Comparison of ENCODE assay signal across 36 cellular contexts in the genomic region with DNA sequence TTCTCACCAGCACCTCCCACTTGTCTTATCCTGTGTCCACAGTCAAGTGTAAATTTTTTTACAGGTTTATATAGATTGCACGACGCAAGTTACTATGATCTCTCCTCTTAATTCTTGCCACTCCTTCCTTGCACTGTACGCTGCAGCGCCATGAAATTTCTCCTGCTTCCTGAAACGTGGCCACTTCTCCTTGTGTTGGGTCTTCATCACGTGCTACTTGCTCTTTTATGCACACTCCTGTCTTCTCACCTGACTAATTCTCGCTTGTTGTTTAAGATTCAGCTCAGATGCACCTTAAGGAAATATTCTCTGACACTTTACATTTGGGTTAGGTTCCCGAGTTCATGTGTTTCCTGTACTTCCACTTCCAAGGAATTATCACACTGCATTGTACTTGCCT.
DNase-seq lines count a peak whose midpoint lies in the region; ATAC-seq, FAIRE-seq and TF ChIP-seq lines count a peak whose summit lies in the region.
"Had no signal": no experiment of that assay in that cellular context is flagged by ENCODE, and none has a peak within 500 bp of the region (broad histone marks: within the 10 kb centered on the region; RNA-seq: fewer than 3 reads in every experiment).

No MANE protein-coding gene starts in this region.

- POLR2A ChIA-PET in HEK293 (lab: Yijun Ruan, JAX), result no interaction called here
- POLR2A ChIA-PET in activated CD8-positive, alpha-beta T cell treated with anti-CD3 and anti-CD28 coated beads for 36 hours (lab: Charles Lee), result no interaction called here

- H3K36me3 Mint-ChIP-seq in activated CD8-positive, alpha-beta T cell treated with anti-CD3 and anti-CD28 coated beads for 36 hours (ENCODE audit: low read depth), result peaks cover 10% of the 10 kb centered on the region

- no peaks in the 10 kb centered on the region for H3K79me1 ChIP-seq in mesenchymal stem cell (replicated peaks; ENCODE audit: low read length, poor library complexity, severe bottlenecking)

- peak overlapping the region; percentile 45 for H2AK5ac ChIP-seq in mesenchymal stem cell (ENCODE audit: low read length, severe bottlenecking)

- H2BK12ac ChIP-seq in mesenchymal stem cell (ENCODE audit: low read length in 2 of 2), result no peak overlapping the region

- H3K4me2 ChIP-seq in mesenchymal stem cell (ENCODE audit: low read length, poor library complexity, severe bottlenecking), result no peak overlapping the region
- H3K4me2 ChIP-seq: A549; BLaER1; BLaER1 treated with 17β-estradiol and CSF1 and Interleukin-3, amounts not matched to agents 10 nM and 100 nM had no signal

- no peaks in the 10 kb centered on the region for H3K9me3 Mint-ChIP-seq in activated CD8-positive, alpha-beta T cell treated with anti-CD3 and anti-CD28 coated beads for 36 hours
- H3K9me3 Mint-ChIP-seq: CD4-positive, alpha-beta T cell; CD8-positive, alpha-beta memory T cell; CD8-positive, alpha-beta T cell had no signal

- no peaks in the 10 kb centered on the region for H3K27me3 ChIP-seq in mesenchymal stem cell (ENCODE audit: control insufficient read depth in 1 of 2, insufficient read depth in 1 of 2, low read length in 2 of 2)
- H3K27me3 ChIP-seq: BE2C; BLaER1; BLaER1 treated with 17β-estradiol and CSF1 and Interleukin-3, amounts not matched to agents 10 nM and 100 nM had no signal

- no peak overlapping the region for H2BK5ac ChIP-seq in mesenchymal stem cell (ENCODE audit: low read depth, low read length, poor library complexity, severe bottlenecking)

- no peak overlapping the region for H3K18ac ChIP-seq in mesenchymal stem cell (ENCODE audit: low read depth in 1 of 2, low read length in 2 of 2)

- FAIRE-seq in HTR-8/SVneo (lab: Jason Lieb, UNC), result peak; percentile 70
- FAIRE-seq in urothelium cell line (lab: Jason Lieb, UNC), result peak; percentile 61
- FAIRE-seq: A204.1, A549, D721Med had no signal

- no peak for ATAC-seq in activated CD8-positive, alpha-beta T cell treated with anti-CD3 and anti-CD28 coated beads for 36 hours
- ATAC-seq: A549; CD8-positive, alpha-beta T cell had no signal

- no peak overlapping the region for H4K91ac ChIP-seq in mesenchymal stem cell (ENCODE audit: low read length)

- intact Hi-C loops in activated CD8-positive, alpha-beta T cell treated with anti-CD3 and anti-CD28 coated beads for 36 hours (cut with micrococcal nuclease), result no loop called here

- no peak overlapping the region for H2BK15ac ChIP-seq in mesenchymal stem cell (ENCODE audit: low read depth, poor library complexity, severe bottlenecking)

- H3K36me3 ChIP-seq in HEK293 (ENCODE audit: control insufficient read depth in 2 of 2, insufficient read depth in 1 of 2, low read length in 2 of 2) (no peaks in the 10 kb centered on the region), mesenchymal stem cell (ENCODE audit: control insufficient read depth in 1 of 2, insufficient read depth in 2 of 2, low read depth in 1 of 2, low read length in 2 of 2) (peaks cover 0 to 5% of the 10 kb centered on the region in 2 experiments)
- H3K36me3 ChIP-seq: BE2C had no signal

- CTCF ChIA-PET in HEK293 (lab: Yijun Ruan, JAX), result no interaction called here
- CTCF ChIA-PET in activated CD8-positive, alpha-beta T cell treated with anti-CD3 and anti-CD28 coated beads for 36 hours (lab: Charles Lee), result no interaction called here

- no peak overlapping the region for H3K9ac ChIP-seq in mesenchymal stem cell (ENCODE audit: low read length)
- H3K9ac ChIP-seq: BLaER1; BLaER1 treated with 17β-estradiol and CSF1 and Interleukin-3, amounts not matched to agents 10 nM and 100 nM had no signal

- H3K4ac ChIP-seq in mesenchymal stem cell (ENCODE audit: low read depth in 1 of 2, low read length in 2 of 2), result no peak overlapping the region

- H3K9me3 ChIP-seq in HEK293 (ENCODE audit: control insufficient read depth, insufficient read depth, low read depth, low read length) (no peaks in the 10 kb centered on the region), mesenchymal stem cell (ENCODE audit: control insufficient read depth, low read length) (peaks cover 11% of the 10 kb centered on the region)
- H3K9me3 ChIP-seq: A549, BE2C, Caco-2 had no signal

- peaks cover 5% of the 10 kb centered on the region for H3K4me1 Mint-ChIP-seq in activated CD8-positive, alpha-beta T cell treated with anti-CD3 and anti-CD28 coated beads for 36 hours (ENCODE audit: low read depth)
- H3K4me1 Mint-ChIP-seq: B cell; CD14-positive monocyte; CD4-positive, alpha-beta memory T cell; CD4-positive, CD25-positive, alpha-beta regulatory T cell; CD8-positive, alpha-beta memory T cell had no signal

- H3K4me3 Mint-ChIP-seq in activated CD8-positive, alpha-beta T cell treated with anti-CD3 and anti-CD28 coated beads for 36 hours, result no peak overlapping the region
- H3K4me3 Mint-ChIP-seq: B cell; CD14-positive monocyte; CD4-positive, alpha-beta memory T cell; CD4-positive, alpha-beta T cell; CD4-positive, CD25-positive, alpha-beta regulatory T cell; CD8-positive, alpha-beta memory T cell; CD8-positive, alpha-beta T cell had no signal

- no peak overlapping the region for H2BK120ac ChIP-seq in mesenchymal stem cell (ENCODE audit: low read depth, low read length)

- H3K4me3 ChIP-seq in HEK293 (ENCODE audit: low read depth, low read length) (no peak overlapping the region), mesenchymal stem cell (ENCODE audit: insufficient read depth in 1 of 2, low read depth in 1 of 2, low read length in 2 of 2) (no peak overlapping the region)
- H3K4me3 ChIP-seq: A549; BLaER1; BLaER1 treated with 17β-estradiol and CSF1 and Interleukin-3, amounts not matched to agents 10 nM and 100 nM had no signal

- no peak for TF ChIP-seq CTCF in HEK293 (tag by site-specific recombination; IDR thresholded peaks at IDR 0.05)
- no peak for TF ChIP-seq CTCF in activated CD8-positive, alpha-beta T cell treated with anti-CD3 and anti-CD28 coated beads for 36 hours (IDR thresholded peaks at IDR 0.05)

- H3K27me3 Mint-ChIP-seq in activated CD8-positive, alpha-beta T cell treated with anti-CD3 and anti-CD28 coated beads for 36 hours, result no peaks in the 10 kb centered on the region
- H3K27me3 Mint-ChIP-seq: B cell; CD4-positive, alpha-beta memory T cell; CD4-positive, alpha-beta T cell; CD4-positive, CD25-positive, alpha-beta regulatory T cell; CD8-positive, alpha-beta memory T cell had no signal

- 91% methylated on average over 8 of the region's 8 CpGs for WGBS in mesenchymal stem cell

- no peak for DNase-seq in HTR-8/SVneo (ENCODE audit: insufficient read length, low spot score)
- no peak for DNase-seq in mesenchymal stem cell
- no peak for DNase-seq in urothelium cell line (ENCODE audit: low spot score)
- DNase-seq in activated CD8-positive, alpha-beta T cell treated with anti-CD3 and anti-CD28 coated beads for 36 hours, result no peak
- DNase-seq in AML-193 (lab: John Stamatoyannopoulos, UW), result no peak
- DNase-seq in amniotic stem cell (lab: John Stamatoyannopoulos, UW), result no peak
- DNase-seq in iPS-NIHi11 (ENCODE audit: low spot score), result no peak
- DNase-seq: 8988T; ACHN; BE2C; C1 segment of cervical spinal cord; Caco-2; Calu3; CD4-positive, alpha-beta memory T cell; CD4-positive, alpha-beta T cell; CD4-positive, CD25-positive, alpha-beta regulatory T cell; CD8-positive, alpha-beta memory T cell; CD8-positive, alpha-beta T cell; COR-L47; DMS 273 treated with DMSO at 0.1 percent for 48 hours; DMS153; DMS53; DMS79; DMS79 treated with DMSO at 0.1 percent for 48 hours; DND-41; EL had no signal

- no peak overlapping the region for H3K27ac Mint-ChIP-seq in activated CD8-positive, alpha-beta T cell treated with anti-CD3 and anti-CD28 coated beads for 36 hours
- H3K27ac Mint-ChIP-seq: B cell; CD14-positive monocyte; CD4-positive, alpha-beta memory T cell; CD4-positive, alpha-beta T cell; CD4-positive, CD25-positive, alpha-beta regulatory T cell; CD8-positive, alpha-beta memory T cell; CD8-positive, alpha-beta T cell had no signal

- H3K27ac ChIP-seq in HEK293 (ENCODE audit: extremely low read depth, low read depth, low read length), result no peak overlapping the region
- no peak overlapping the region for H3K27ac ChIP-seq in mesenchymal stem cell (ENCODE audit: low read length, poor library complexity, severe bottlenecking)
- H3K27ac ChIP-seq: 22Rv1; A549; BLaER1; BLaER1 treated with 17β-estradiol and CSF1 and Interleukin-3, amounts not matched to agents 10 nM and 100 nM; C4-2B had no signal

- H3K4me1 ChIP-seq in HEK293 (ENCODE audit: control insufficient read depth, insufficient read depth, low read length) (no peaks in the 10 kb centered on the region), mesenchymal stem cell (ENCODE audit: control insufficient read depth, insufficient read depth, low read depth, low read length) (peaks cover 1% of the 10 kb centered on the region)
- H3K4me1 ChIP-seq: A549; BE2C; BLaER1; BLaER1 treated with 17β-estradiol and CSF1 and Interleukin-3, amounts not matched to agents 10 nM and 100 nM; Caco-2 had no signal

- H4K8ac ChIP-seq in mesenchymal stem cell (ENCODE audit: low read length), result no peak overlapping the region

- H3K14ac ChIP-seq in mesenchymal stem cell (ENCODE audit: low read length in 2 of 2), result no peak overlapping the region

- no peak overlapping the region for H3K23ac ChIP-seq in mesenchymal stem cell (ENCODE audit: low read length in 2 of 2)

- no peak overlapping the region for H2AFZ ChIP-seq in mesenchymal stem cell (ENCODE audit: low read depth, low read length)

TF ChIP-seq in HEK293, 187 proteins besides CTCF, POLR2A, EP300 and RAD21:
- no peak for TF ChIP-seq ZNF140 (tag by site-specific recombination; IDR thresholded peaks at IDR 0.05)
- TF ChIP-seq ZNF133 (tag by site-specific recombination; IDR thresholded peaks at IDR 0.05), result peak; percentile 98
